1 cellular context compared by ENCODE assay signal in the genomic region with DNA sequence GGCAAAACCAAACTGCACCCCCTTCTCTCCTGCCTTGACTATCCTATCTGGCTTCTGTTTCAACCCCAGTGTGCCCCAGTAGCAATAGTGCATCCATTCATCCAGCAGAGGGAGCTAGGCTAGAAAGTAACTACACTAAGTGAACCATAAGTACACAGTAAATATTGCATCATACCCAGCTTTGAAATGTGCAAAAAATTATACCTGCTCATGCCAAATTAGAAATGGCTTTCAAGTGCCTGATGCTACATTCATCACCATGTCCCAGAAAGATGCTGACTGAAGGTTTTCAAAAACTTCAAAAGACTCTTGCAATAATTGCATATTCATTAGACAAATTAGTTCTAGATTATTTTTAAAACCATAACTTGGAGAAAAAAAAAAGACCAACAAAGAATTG.
TF ChIP-seq lines count a peak whose summit lies in the region.

No MANE protein-coding gene starts in this region.

TF ChIP-seq in K562, 482 proteins besides CTCF, POLR2A, EP300 and RAD21 (continued from another document and continues in another):
- TF ChIP-seq NKRF (IDR thresholded peaks at IDR 0.05; ENCODE audit: borderline replicate concordance) (no peak), NFIX (CRISPR knock-in tag; IDR thresholded peaks at IDR 0.05; ENCODE audit: low read depth) (no peak), MEIS2 (IDR thresholded peaks at IDR 0.05; ENCODE audit: partially characterized antibody) (peak; percentile 51), ZNF778 (CRISPR knock-in tag; IDR thresholded peaks at IDR 0.05) (no peak), ZNF431 (CRISPR knock-in tag; IDR thresholded peaks at IDR 0.05) (no peak), U2AF1 (optimal IDR thresholded peaks at IDR 0.05; ENCODE audit: low read depth, low read length) (no peak), FOXP4 (CRISPR knock-in tag; IDR thresholded peaks at IDR 0.05; ENCODE audit: borderline replicate concordance) (no peak), ZBTB5 (IDR thresholded peaks at IDR 0.05) (no peak), PML (IDR thresholded peaks at IDR 0.05; ENCODE audit: low read length) (no peak), THRAP3 (IDR thresholded peaks at IDR 0.05; ENCODE audit: borderline replicate concordance) (no peak), C11orf30 (IDR thresholded peaks at IDR 0.05; ENCODE audit: low read depth) (peak; percentile 58), ZNF253 (CRISPR knock-in tag; conservative IDR thresholded peaks at IDR 0.05) (no peak), MAZ (CRISPR knock-in tag; conservative IDR thresholded peaks at IDR 0.05 in 1 of 2, IDR thresholded peaks at IDR 0.05 in 1 of 2) (peak in 1 of 2 experiments; percentile 14; a peak in 2 of 4 replicates), CSDE1 (IDR thresholded peaks at IDR 0.05) (no peak), ZNF717 (CRISPR knock-in tag; IDR thresholded peaks at IDR 0.05) (no peak), ZSCAN29 (IDR thresholded peaks at IDR 0.05) (no peak), NCOA4 (IDR thresholded peaks at IDR 0.05; ENCODE audit: partially characterized antibody) (no peak), FOXA3 (CRISPR knock-in tag; conservative IDR thresholded peaks at IDR 0.05 in 1 of 2, IDR thresholded peaks at IDR 0.05 in 1 of 2) (peak; percentile 98), SUPT5H (IDR thresholded peaks at IDR 0.05) (no peak), NEUROD1 (IDR thresholded peaks at IDR 0.05; ENCODE audit: borderline replicate concordance, low read depth, low read length, partially characterized antibody) (peak; percentile 43), SREBF2 (CRISPR knock-in tag; IDR thresholded peaks at IDR 0.05) (no peak), MTA1 (IDR thresholded peaks at IDR 0.05; ENCODE audit: borderline replicate concordance) (no peak), PHB2 (IDR thresholded peaks at IDR 0.05; ENCODE audit: low read depth) (no peak), IRF1 (CRISPR knock-in tag; IDR thresholded peaks at IDR 0.05; ENCODE audit: borderline replicate concordance) (no peak), SIX5 (IDR thresholded peaks at IDR 0.05; ENCODE audit: borderline replicate concordance in 1 of 2, insufficient read depth in 1 of 2, low read depth in 1 of 2, low read length in 2 of 2) (no peak), SMC3 (conservative IDR thresholded peaks at IDR 0.05; ENCODE audit: insufficient read depth, low read depth, low read length) (peak; percentile 70), ZFP36 (IDR thresholded peaks at IDR 0.05; ENCODE audit: low read depth, low read length, partially characterized antibody) (no peak), SETDB1 (IDR thresholded peaks at IDR 0.05; ENCODE audit: low read length) (no peak), UBTF (IDR thresholded peaks at IDR 0.05; ENCODE audit: borderline replicate concordance in 1 of 2, low read depth in 2 of 2, low read length in 2 of 2) (no peak), NR2F6 (CRISPR knock-in tag; IDR thresholded peaks at IDR 0.05) (no peak), SMARCB1 (IDR thresholded peaks at IDR 0.05; ENCODE audit: insufficient read length, low read depth) (no peak), ZNF133 (CRISPR knock-in tag; IDR thresholded peaks at IDR 0.05) (no peak), FUS (optimal IDR thresholded peaks at IDR 0.05; ENCODE audit: low read depth, low read length) (no peak), PRDM10 (IDR thresholded peaks at IDR 0.05; ENCODE audit: partially characterized antibody) (no peak), TGIF2 (CRISPR knock-in tag; IDR thresholded peaks at IDR 0.05) (no peak), COPS2 (conservative IDR thresholded peaks at IDR 0.05) (no peak), ZNF12 (CRISPR knock-in tag; IDR thresholded peaks at IDR 0.05) (no peak)
- TF ChIP-seq, protein P1, sequence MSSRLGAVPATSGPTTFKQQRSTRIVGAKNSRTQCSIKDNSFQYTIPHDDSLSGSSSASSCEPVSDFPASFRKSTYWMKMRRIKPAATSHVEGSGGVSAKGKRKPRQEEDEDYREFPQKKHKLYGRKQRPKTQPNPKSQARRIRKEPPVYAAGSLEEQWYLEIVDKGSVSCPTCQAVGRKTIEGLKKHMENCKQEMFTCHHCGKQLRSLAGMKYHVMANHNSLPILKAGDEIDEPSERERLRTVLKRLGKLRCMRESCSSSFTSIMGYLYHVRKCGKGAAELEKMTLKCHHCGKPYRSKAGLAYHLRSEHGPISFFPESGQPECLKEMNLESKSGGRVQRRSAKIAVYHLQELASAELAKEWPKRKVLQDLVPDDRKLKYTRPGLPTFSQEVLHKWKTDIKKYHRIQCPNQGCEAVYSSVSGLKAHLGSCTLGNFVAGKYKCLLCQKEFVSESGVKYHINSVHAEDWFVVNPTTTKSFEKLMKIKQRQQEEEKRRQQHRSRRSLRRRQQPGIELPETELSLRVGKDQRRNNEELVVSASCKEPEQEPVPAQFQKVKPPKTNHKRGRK (tag; IDR thresholded peaks at IDR 0.05), result no peak
- TF ChIP-seq, protein P2, sequence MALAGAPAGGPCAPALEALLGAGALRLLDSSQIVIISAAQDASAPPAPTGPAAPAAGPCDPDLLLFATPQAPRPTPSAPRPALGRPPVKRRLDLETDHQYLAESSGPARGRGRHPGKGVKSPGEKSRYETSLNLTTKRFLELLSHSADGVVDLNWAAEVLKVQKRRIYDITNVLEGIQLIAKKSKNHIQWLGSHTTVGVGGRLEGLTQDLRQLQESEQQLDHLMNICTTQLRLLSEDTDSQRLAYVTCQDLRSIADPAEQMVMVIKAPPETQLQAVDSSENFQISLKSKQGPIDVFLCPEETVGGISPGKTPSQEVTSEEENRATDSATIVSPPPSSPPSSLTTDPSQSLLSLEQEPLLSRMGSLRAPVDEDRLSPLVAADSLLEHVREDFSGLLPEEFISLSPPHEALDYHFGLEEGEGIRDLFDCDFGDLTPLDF (CRISPR knock-in tag; IDR thresholded peaks at IDR 0.05), result no peak
- TF ChIP-seq, protein P3, sequence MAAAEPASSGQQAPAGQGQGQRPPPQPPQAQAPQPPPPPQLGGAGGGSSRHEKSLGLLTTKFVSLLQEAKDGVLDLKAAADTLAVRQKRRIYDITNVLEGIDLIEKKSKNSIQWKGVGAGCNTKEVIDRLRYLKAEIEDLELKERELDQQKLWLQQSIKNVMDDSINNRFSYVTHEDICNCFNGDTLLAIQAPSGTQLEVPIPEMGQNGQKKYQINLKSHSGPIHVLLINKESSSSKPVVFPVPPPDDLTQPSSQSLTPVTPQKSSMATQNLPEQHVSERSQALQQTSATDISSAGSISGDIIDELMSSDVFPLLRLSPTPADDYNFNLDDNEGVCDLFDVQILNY (CRISPR knock-in tag; IDR thresholded peaks at IDR 0.05), result no peak
- TF ChIP-seq, protein P4, sequence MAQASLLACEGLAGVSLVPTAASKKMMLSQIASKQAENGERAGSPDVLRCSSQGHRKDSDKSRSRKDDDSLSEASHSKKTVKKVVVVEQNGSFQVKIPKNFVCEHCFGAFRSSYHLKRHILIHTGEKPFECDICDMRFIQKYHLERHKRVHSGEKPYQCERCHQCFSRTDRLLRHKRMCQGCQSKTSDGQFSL (CRISPR knock-in tag; IDR thresholded peaks at IDR 0.05), result no peak
- TF ChIP-seq, protein P4 (tag; IDR thresholded peaks at IDR 0.05), result no peak
- TF ChIP-seq, protein P5, sequence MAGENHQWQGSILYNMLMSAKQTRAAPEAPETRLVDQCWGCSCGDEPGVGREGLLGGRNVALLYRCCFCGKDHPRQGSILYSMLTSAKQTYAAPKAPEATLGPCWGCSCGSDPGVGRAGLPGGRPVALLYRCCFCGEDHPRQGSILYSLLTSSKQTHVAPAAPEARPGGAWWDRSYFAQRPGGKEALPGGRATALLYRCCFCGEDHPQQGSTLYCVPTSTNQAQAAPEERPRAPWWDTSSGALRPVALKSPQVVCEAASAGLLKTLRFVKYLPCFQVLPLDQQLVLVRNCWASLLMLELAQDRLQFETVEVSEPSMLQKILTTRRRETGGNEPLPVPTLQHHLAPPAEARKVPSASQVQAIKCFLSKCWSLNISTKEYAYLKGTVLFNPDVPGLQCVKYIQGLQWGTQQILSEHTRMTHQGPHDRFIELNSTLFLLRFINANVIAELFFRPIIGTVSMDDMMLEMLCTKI (IDR thresholded peaks at IDR 0.05; ENCODE audit: partially characterized antibody), result no peak
